ENCODE assay signal across 27 cellular contexts in genomic region chr10:29273478-29273877, GRCh38. TPM values are rescaled to one million over a fixed set of nuclear protein-coding genes. Genes with fewer than 3 reads are reported as not detected.
"Had no signal": no experiment of that assay in that cellular context is flagged by ENCODE, and none has a peak within 500 bp of the region (broad histone marks: within the 10 kb centered on the region; RNA-seq: fewer than 3 reads in every experiment).

No MANE protein-coding gene starts in this region.

- H3K27me3 ChIP-seq: breast epithelium, gastroesophageal sphincter, right lobe of liver, upper lobe of left lung had no signal

- DNase-seq: activated B cell treated with CpG ODN at 0.5 μM for 24 hours; activated CD4-positive, alpha-beta memory T cell treated with anti-CD3 and anti-CD28 coated beads for 36 hours; activated CD4-positive, alpha-beta T cell treated with anti-CD3 and anti-CD28 coated beads for 36 hours; activated naive CD4-positive, alpha-beta T cell treated with Interleukin-2 at 50 U/mL for 16 hours; activated naive CD8-positive, alpha-beta T cell treated with anti-CD3 and anti-CD28 coated beads for 36 hours; activated T-cell treated with anti-CD3 and anti-CD28 coated beads, Interleukin-2, amount 50 U/mL, for 48 hours; effector memory CD4-positive, alpha-beta T cell; left ventricle myocardium superior; mammary epithelial cell; occipital lobe; right lobe of liver; small intestine; stimulated activated CD4-positive, alpha-beta T cell treated with anti-CD3 and anti-CD28 coated beads, Interleukin-15, amount 100 ng/mL, for 24 hours; T-helper 9 cell; upper lobe of left lung had no signal

- H3K4me3 ChIP-seq: breast epithelium, gastroesophageal sphincter, right lobe of liver, upper lobe of left lung had no signal

- H3K9me3 ChIP-seq: breast epithelium, right lobe of liver, upper lobe of left lung had no signal

- ATAC-seq: activated CD4-positive, alpha-beta T cell treated with anti-CD3 and anti-CD28 coated beads for 36 hours; esophagus mucosa; gastroesophageal sphincter; left ventricle myocardium superior; right lobe of liver; stimulated activated memory B cell treated with anti-CD40 and anti-IgM and Interleukin-4, amounts not matched to agents 10 μg/mL and 1 μg/mL and 100 μg/mL, for 72 hours had no signal

- H3K4me1 ChIP-seq: breast epithelium, gastroesophageal sphincter, right lobe of liver, upper lobe of left lung had no signal

- H3K27ac ChIP-seq: breast epithelium, gastroesophageal sphincter, right lobe of liver, upper lobe of left lung had no signal

- H3K36me3 ChIP-seq: breast epithelium, gastroesophageal sphincter, right lobe of liver, upper lobe of left lung had no signal

RNA-seq across cellular contexts. Expression of gene LYZL1, which starts 15.4 kb away (rescaled TPM):
- total RNA-seq: activated B cell treated with CpG ODN at 0.5 μM for 24 hours; activated CD4-positive, alpha-beta memory T cell treated with anti-CD3 and anti-CD28 coated beads for 36 hours; activated CD4-positive, alpha-beta T cell treated with anti-CD3 and anti-CD28 coated beads for 36 hours; activated naive CD8-positive, alpha-beta T cell treated with anti-CD3 and anti-CD28 coated beads for 36 hours; astrocyte; breast epithelium; dermis microvascular lymphatic vessel endothelial cell; endothelial cell of umbilical vein; esophagus mucosa; gastroesophageal sphincter; kidney epithelial cell; left ventricle myocardium superior; mammary epithelial cell; mononuclear cell; myocyte; occipital lobe; right lobe of liver; T-helper 1 cell treated with Interleukin-12 subunit alpha and Interleukin-12 subunit beta and Interleukin-4 antibody, amounts not matched to agents 30 ng/mL and 1 ng/mL, for 36 hours; temporal lobe; upper lobe of left lung had no signal
- polyA plus RNA-seq: endothelial cell of umbilical vein, mammary epithelial cell, small intestine had no signal
